Comparison of ENCODE assay signal across 12 cellular contexts in the genomic region with DNA sequence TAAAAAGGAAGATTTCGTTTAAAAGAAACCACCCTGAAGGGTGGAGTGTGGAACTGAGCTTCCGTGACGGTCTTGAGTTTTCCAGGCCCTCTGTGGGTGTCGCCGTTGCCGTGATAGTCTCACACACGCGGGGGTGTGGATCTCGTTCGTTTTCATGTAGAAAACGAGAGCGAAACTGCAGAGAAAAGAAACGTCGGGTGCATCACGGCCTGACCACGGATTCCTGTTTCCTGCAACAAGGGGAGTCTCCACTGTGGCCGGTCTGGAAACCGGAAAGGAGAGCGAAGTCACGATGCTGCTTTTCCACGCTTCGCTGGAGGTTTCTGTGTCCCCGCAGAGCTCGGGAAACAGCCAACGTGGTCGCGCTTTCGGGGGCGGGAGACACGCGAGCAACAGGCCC. TPM values are rescaled to one million over a fixed set of nuclear protein-coding genes. Genes with fewer than 3 reads are reported as not detected.
"Had no signal": no experiment of that assay in that cellular context is flagged by ENCODE, and none has a peak within 500 bp of the region (broad histone marks: within the 10 kb centered on the region; RNA-seq: fewer than 3 reads in every experiment).

No MANE protein-coding gene starts in this region.

RNA-seq across cellular contexts. Expression of gene FRG2B, which starts 4.1 kb away (rescaled TPM):
- total RNA-seq: activated B cell treated with CpG ODN at 0.5 μM for 24 hours; activated CD4-positive, alpha-beta memory T cell treated with anti-CD3 and anti-CD28 coated beads, Interleukin-2, amount 10 ng/mL, durations not matched to agents 7 days and 5 days; activated CD8-positive, alpha-beta memory T cell treated with anti-CD3 and anti-CD28 coated beads for 36 hours; adrenal gland; astrocyte; body of pancreas; breast epithelium; cerebellum; M059J; PC-3; Peyer's patch; SJSA1 had no signal

RNA-seq across cellular contexts. Expression of gene SYCE1, which starts 57.2 kb away (rescaled TPM):
- total RNA-seq: activated B cell treated with CpG ODN at 0.5 μM for 24 hours, M059J, PC-3, SJSA1 had no signal
